ENCODE assay signal across 29 cellular contexts in the genomic region with DNA sequence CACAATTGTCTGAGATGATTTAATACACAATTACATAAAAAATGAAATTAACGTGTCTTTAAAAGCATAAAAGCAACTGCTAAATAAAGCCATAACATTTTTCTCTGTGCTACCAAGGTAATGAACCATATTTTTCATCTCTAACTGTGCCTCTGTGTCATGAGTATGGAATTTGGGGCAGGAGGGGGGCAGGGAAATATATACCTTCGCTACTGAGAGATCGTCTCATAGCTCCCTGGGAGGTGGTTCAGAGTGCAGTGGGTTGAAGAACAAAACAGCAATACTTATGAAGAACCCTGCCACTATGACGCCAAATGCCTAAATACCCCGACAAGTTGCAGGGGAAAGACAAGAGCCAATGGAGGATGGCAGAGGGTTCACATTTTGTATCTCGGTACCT.
"Had no signal": no experiment of that assay in that cellular context is flagged by ENCODE, and none has a peak within 500 bp of the region (broad histone marks: within the 10 kb centered on the region; RNA-seq: fewer than 3 reads in every experiment).

No MANE protein-coding gene starts in this region.

- DNase-seq: activated CD4-positive, alpha-beta T cell treated with anti-CD3 and anti-CD28 coated beads, Interleukin-2, amount 10 ng/mL, durations not matched to agents 7 days and 5 days; activated CD8-positive, alpha-beta memory T cell treated with anti-CD3 and anti-CD28 coated beads, Interleukin-2, amount 10 ng/mL, durations not matched to agents 7 days and 5 days; activated CD8-positive, alpha-beta T cell treated with anti-CD3 and anti-CD28 coated beads for 36 hours; activated gamma-delta T cell; activated naive CD4-positive, alpha-beta T cell treated with anti-CD3 and anti-CD28 coated beads, Interleukin-2, amount 50 U/mL, for 16 hours; activated naive CD8-positive, alpha-beta T cell treated with anti-CD3 and anti-CD28 coated beads, Interleukin-2, amount 50 U/mL, for 24 hours; activated T-cell treated with anti-CD3 and anti-CD28 coated beads for 4 hours; anterior cingulate cortex; heart left ventricle; kidney; left lung; midbrain; natural killer cell; stimulated activated CD4-positive, alpha-beta T cell treated with anti-CD3 and anti-CD28 coated beads, Interleukin-2, amount 100 ng/mL, for 24 hours; stomach; T-cell; uterus had no signal

- H3K4me3 ChIP-seq: coronary artery, esophagus muscularis mucosa, gastroesophageal sphincter, heart left ventricle, left lung, lung, prostate gland, right atrium auricular region, stomach, suprapubic skin, tibial nerve, uterus had no signal

- H3K4me1 ChIP-seq: esophagus muscularis mucosa, gastroesophageal sphincter, heart left ventricle, left lung, prostate gland, right atrium auricular region, stomach, suprapubic skin, tibial nerve, uterus had no signal

- H3K36me3 Mint-ChIP-seq: activated CD8-positive, alpha-beta memory T cell treated with anti-CD3 and anti-CD28 coated beads, Interleukin-2, amount 10 ng/mL, durations not matched to agents 7 days and 5 days; natural killer cell; stimulated activated memory B cell treated with anti-CD40 and anti-IgM and Interleukin-4, amounts not matched to agents 10 μg/mL and 1 μg/mL and 100 μg/mL, for 72 hours; T-cell had no signal

- H3K27ac ChIP-seq: coronary artery, esophagus muscularis mucosa, gastroesophageal sphincter, heart left ventricle, left lung, prostate gland, right atrium auricular region, stomach, suprapubic skin, tibial nerve, uterus, VCaP had no signal

- H3K9me3 ChIP-seq: esophagus muscularis mucosa, gastroesophageal sphincter, heart left ventricle, left lung, prostate gland, right atrium auricular region, suprapubic skin, tibial nerve, uterus had no signal

- ATAC-seq: activated CD4-positive, CD25-positive, alpha-beta regulatory T cell treated with anti-CD3 and anti-CD28 coated beads, Interleukin-2, amount 50 U/mL, for 24 hours; activated CD8-positive, alpha-beta memory T cell treated with anti-CD3 and anti-CD28 coated beads, Interleukin-2, amount 10 ng/mL, durations not matched to agents 7 days and 5 days; activated CD8-positive, alpha-beta T cell treated with anti-CD3 and anti-CD28 coated beads for 36 hours; activated naive CD8-positive, alpha-beta T cell treated with anti-CD3 and anti-CD28 coated beads, Interleukin-2, amount 50 U/mL, for 24 hours; gastroesophageal sphincter; heart left ventricle; left lung; natural killer cell; stimulated activated memory B cell treated with anti-CD40 and anti-IgM and Interleukin-4, amounts not matched to agents 10 μg/mL and 1 μg/mL and 100 μg/mL, for 72 hours; T-cell had no signal

- H3K27me3 Mint-ChIP-seq: activated CD4-positive, alpha-beta T cell treated with anti-CD3 and anti-CD28 coated beads, Interleukin-2, amount 10 ng/mL, durations not matched to agents 7 days and 5 days; activated CD8-positive, alpha-beta memory T cell treated with anti-CD3 and anti-CD28 coated beads, Interleukin-2, amount 10 ng/mL, durations not matched to agents 7 days and 5 days; activated CD8-positive, alpha-beta T cell treated with anti-CD3 and anti-CD28 coated beads for 36 hours; activated naive CD8-positive, alpha-beta T cell treated with anti-CD3 and anti-CD28 coated beads, Interleukin-2, amount 50 U/mL, for 24 hours; stimulated activated memory B cell treated with anti-CD40 and anti-IgM and Interleukin-4, amounts not matched to agents 10 μg/mL and 1 μg/mL and 100 μg/mL, for 72 hours; T-cell had no signal

- H3K36me3 ChIP-seq: esophagus muscularis mucosa, gastroesophageal sphincter, heart left ventricle, left lung, prostate gland, right atrium auricular region, stomach, suprapubic skin, tibial nerve, uterus had no signal

- FAIRE-seq: kidney had no signal

- H3K27me3 ChIP-seq: esophagus muscularis mucosa, gastroesophageal sphincter, heart left ventricle, left lung, right atrium auricular region, stomach, suprapubic skin, tibial nerve, uterus had no signal

- H3K27ac Mint-ChIP-seq: activated CD4-positive, alpha-beta T cell treated with anti-CD3 and anti-CD28 coated beads, Interleukin-2, amount 10 ng/mL, durations not matched to agents 7 days and 5 days; activated CD8-positive, alpha-beta memory T cell treated with anti-CD3 and anti-CD28 coated beads, Interleukin-2, amount 10 ng/mL, durations not matched to agents 7 days and 5 days; activated CD8-positive, alpha-beta T cell treated with anti-CD3 and anti-CD28 coated beads for 36 hours; activated naive CD8-positive, alpha-beta T cell treated with anti-CD3 and anti-CD28 coated beads, Interleukin-2, amount 50 U/mL, for 24 hours; natural killer cell; stimulated activated memory B cell treated with anti-CD40 and anti-IgM and Interleukin-4, amounts not matched to agents 10 μg/mL and 1 μg/mL and 100 μg/mL, for 72 hours; T-cell; T-helper 2 cell treated with Interferon-gamma antibody and Interleukin-4, amounts not matched to agents 5 μg/mL and 100 μg/mL, for 36 hours had no signal

- H3K4me3 Mint-ChIP-seq: activated CD4-positive, alpha-beta T cell treated with anti-CD3 and anti-CD28 coated beads, Interleukin-2, amount 10 ng/mL, durations not matched to agents 7 days and 5 days; activated CD8-positive, alpha-beta memory T cell treated with anti-CD3 and anti-CD28 coated beads, Interleukin-2, amount 10 ng/mL, durations not matched to agents 7 days and 5 days; activated CD8-positive, alpha-beta T cell treated with anti-CD3 and anti-CD28 coated beads for 36 hours; activated naive CD8-positive, alpha-beta T cell treated with anti-CD3 and anti-CD28 coated beads, Interleukin-2, amount 50 U/mL, for 24 hours; natural killer cell; stimulated activated memory B cell treated with anti-CD40 and anti-IgM and Interleukin-4, amounts not matched to agents 10 μg/mL and 1 μg/mL and 100 μg/mL, for 72 hours; T-cell; T-helper 2 cell treated with Interferon-gamma antibody and Interleukin-4, amounts not matched to agents 5 μg/mL and 100 μg/mL, for 36 hours had no signal

- H3K9me3 Mint-ChIP-seq: activated CD4-positive, alpha-beta T cell treated with anti-CD3 and anti-CD28 coated beads, Interleukin-2, amount 10 ng/mL, durations not matched to agents 7 days and 5 days; T-helper 2 cell treated with Interferon-gamma antibody and Interleukin-4, amounts not matched to agents 5 μg/mL and 100 μg/mL, for 36 hours had no signal

- H3K4me1 Mint-ChIP-seq: activated CD4-positive, alpha-beta T cell treated with anti-CD3 and anti-CD28 coated beads, Interleukin-2, amount 10 ng/mL, durations not matched to agents 7 days and 5 days; activated CD8-positive, alpha-beta memory T cell treated with anti-CD3 and anti-CD28 coated beads, Interleukin-2, amount 10 ng/mL, durations not matched to agents 7 days and 5 days; activated naive CD8-positive, alpha-beta T cell treated with anti-CD3 and anti-CD28 coated beads, Interleukin-2, amount 50 U/mL, for 24 hours; natural killer cell; stimulated activated memory B cell treated with anti-CD40 and anti-IgM and Interleukin-4, amounts not matched to agents 10 μg/mL and 1 μg/mL and 100 μg/mL, for 72 hours; T-cell had no signal
